In the genomic region with DNA sequence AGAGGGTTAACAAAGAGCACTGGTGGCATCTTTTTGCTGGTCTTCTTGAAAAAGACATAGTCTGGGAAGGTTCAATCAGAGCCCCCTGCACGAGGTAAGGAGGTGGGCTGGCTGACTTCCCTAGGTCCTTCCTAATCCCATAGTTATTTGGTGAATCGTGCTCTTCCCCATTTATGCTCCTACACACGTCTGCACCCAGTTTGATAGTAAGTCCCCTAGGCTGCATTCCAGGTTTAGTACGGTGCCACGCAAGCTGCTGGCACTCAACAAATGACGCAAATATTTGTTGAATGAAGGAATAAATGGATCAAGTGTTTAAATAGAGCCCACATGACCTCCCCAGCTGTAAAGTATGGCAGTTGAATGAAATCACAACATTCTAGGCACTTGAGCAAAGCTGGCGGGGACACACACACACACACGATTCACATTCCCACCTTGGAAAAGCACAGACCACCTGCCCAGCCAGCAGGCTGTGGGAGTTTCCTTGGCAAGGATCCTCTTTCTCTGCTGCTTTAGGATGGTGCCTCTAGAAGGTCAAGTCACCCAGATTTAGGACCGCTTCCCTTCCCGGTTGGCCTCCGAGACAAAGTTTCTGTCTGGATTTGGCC, we compare ENCODE assay signal across 11 cellular contexts. TPM values are rescaled to one million over a fixed set of nuclear protein-coding genes. Genes with fewer than 3 reads are reported as not detected.
A peak's percentile ranks its signal among the peaks of the same experiment; 100 is the strongest.
DNase-seq lines count a peak whose midpoint lies in the region; ATAC-seq and TF ChIP-seq lines count a peak whose summit lies in the region.
"Had no signal": no experiment of that assay in that cellular context is flagged by ENCODE, and none has a peak within 500 bp of the region (broad histone marks: within the 10 kb centered on the region; RNA-seq: fewer than 3 reads in every experiment).

No MANE protein-coding gene starts in this region.

- in situ Hi-C loops in GM23248 (cut with MboI) (loop anchor here (10.0 kb wide), 1 partner anchor 136 kb away; no protein-coding TSS in a partner anchor), Panc1 (cut with HindIII; ENCODE audit: low pct_unique_long_range_greater_than_20kb, low sequenced_read_pairs) (no loop called here)

- no peak for TF ChIP-seq EP300 in sigmoid colon (IDR thresholded peaks at IDR 0.05)

- H3K27ac ChIP-seq in GM23248 (no peak overlapping the region), Panc1 (ENCODE audit: low read length) (no peak overlapping the region), sigmoid colon (no peak overlapping the region)
- H3K27ac ChIP-seq: gastroesophageal sphincter had no signal

- TF ChIP-seq POLR2A in sigmoid colon (IDR thresholded peaks at IDR 0.05) = no peak

- POLR2A ChIA-PET in Panc1 (lab: Charles Lee) = no interaction called here

- H3K9me3 ChIP-seq in GM23248 (ENCODE audit: low read depth) = no peaks in the 10 kb centered on the region
- no peaks in the 10 kb centered on the region for H3K9me3 ChIP-seq in Panc1 (ENCODE audit: control insufficient read depth, insufficient read depth, low read depth, low read length)
- no peaks in the 10 kb centered on the region for H3K9me3 ChIP-seq in sigmoid colon
- H3K9me3 ChIP-seq: gastroesophageal sphincter had no signal

- TF ChIP-seq CTCF in Panc1 (IDR thresholded peaks at IDR 0.05) = no peak
- TF ChIP-seq CTCF in sigmoid colon (IDR thresholded peaks at IDR 0.05) = no peak

- H3K4me3 ChIP-seq in GM23248 = peak overlapping the region; percentile 76
- peak overlapping the region; percentile 28 to 43 for H3K4me3 ChIP-seq in Panc1 (ENCODE audit: low read depth in 2 of 2, low read length in 2 of 2)
- peak overlapping the region; percentile 16 to 52 (median 44) for H3K4me3 ChIP-seq in sigmoid colon

- CTCF ChIA-PET in Panc1 (lab: Charles Lee) = no interaction called here

- H2AFZ ChIP-seq in GM23248 = peak overlapping the region; percentile 80

- BruUV-seq in Panc1 (replicated peaks; lab: Mats Ljungman, UMichigan) = no TSS peak

- no peaks in the 10 kb centered on the region for H3K9me2 ChIP-seq in GM23248 (ENCODE audit: insufficient read depth)

- WGBS in GM23248 (ENCODE audit: low coverage in 1 of 2, low lambda C conversion rate in 2 of 2, missing lambda C conversion rate in 2 of 2), 2 experiments = 11 to 12% methylated on average over 10 to 11 of the region's 11 CpGs
- WGBS in sigmoid colon, 2 donors = 10 to 36% methylated on average over 11 of the region's 11 CpGs

- no peaks in the 10 kb centered on the region for H4K20me1 ChIP-seq in GM23248 (ENCODE audit: insufficient read depth)

- H3K79me2 ChIP-seq in GM23248 (ENCODE audit: insufficient read depth) = no peaks in the 10 kb centered on the region

- H3K4me2 ChIP-seq in GM23248 (ENCODE audit: unreplicated experiment) = peak overlapping the region; percentile 81

- intact Hi-C loops in Panc1 (cut with micrococcal nuclease; ENCODE audit: unreplicated experiment) (no loop called here), sigmoid colon (cut with DNase I) (no loop called here)

- peaks cover 5% of the 10 kb centered on the region; the same call in 1 of the 2 replicates for H3K4me1 ChIP-seq in GM23248 (ENCODE audit: insufficient read depth)
- no peaks in the 10 kb centered on the region for H3K4me1 ChIP-seq in Panc1 (ENCODE audit: control insufficient read depth, insufficient read depth, low read length)
- peaks cover 0 to 22% (median 18%) of the 10 kb centered on the region in 4 donors for H3K4me1 ChIP-seq in sigmoid colon

- H3F3A ChIP-seq in GM23248 (ENCODE audit: insufficient read depth) = no peaks in the 10 kb centered on the region

- H3K27me3 ChIP-seq in GM23248 (replicated peaks; ENCODE audit: insufficient read depth) (peaks cover 22% of the 10 kb centered on the region), Panc1 (ENCODE audit: control insufficient read depth, insufficient read depth, low read length) (peaks cover 6% of the 10 kb centered on the region), sigmoid colon (peaks cover 0 to 33% (median 14%) of the 10 kb centered on the region in 3 donors)

- DNase-seq in GM23248 (peak; percentile 67), Panc1 (ENCODE audit: low read depth, low spot score) (no peak), foreskin melanocyte (peak; percentile 66), sigmoid colon (no peak), NCI-H82 (lab: John Stamatoyannopoulos, UW) (no peak), RKO (ENCODE audit: low spot score) (no peak)
- DNase-seq in stimulated activated CD4-positive, alpha-beta T cell treated with anti-CD3 and anti-CD28 coated beads, Interleukin-4, amount 100 ng/mL, for 24 hours = no peak
- no peak for DNase-seq in activated CD4-positive, alpha-beta T cell treated with anti-CD3 and anti-CD28 coated beads for 1 hour
- DNase-seq: activated B cell treated with CpG ODN at 0.5 μM for 24 hours had no signal

- 0 out of 2 replicates have a peak, but pooled peaks have one; percentile 34 for ATAC-seq in Panc1
- ATAC-seq: gastroesophageal sphincter had no signal

- peak overlapping the region; percentile 22; the same call in 1 of the 2 replicates for H3K9ac ChIP-seq in GM23248

- H3K36me3 ChIP-seq in GM23248 (ENCODE audit: low read depth) = no peaks in the 10 kb centered on the region
- no peaks in the 10 kb centered on the region for H3K36me3 ChIP-seq in Panc1 (ENCODE audit: control insufficient read depth, insufficient read depth, low read length)
- H3K36me3 ChIP-seq in sigmoid colon = no peaks in the 10 kb centered on the region
- H3K36me3 ChIP-seq: gastroesophageal sphincter had no signal

RNA-seq across cellular contexts. Expression of gene FAM184B, which starts 0.9 kb away (rescaled TPM):
- total RNA-seq in GM23248 (2014; rRNA removed; shearing (Covaris generic)) = not detected in 2 replicates
- polyA plus RNA-seq in GM23248 (2016; fragmentation: Nextera tagmentation; extraction: Ambion mirVana) (0.04 and 0.06 TPM in 2 replicates), sigmoid colon (under 1 TPM; under 0.01 to 0.23 (median 0.23) TPM)
- total RNA-seq in Panc1 (2021; ENCODE audit: unreplicated experiment) (0.03 TPM), sigmoid colon (not detected)
- polyA plus RNA-seq in Panc1 (2012; ENCODE audit: insufficient read length) = not detected
- polyA plus RNA-seq: IgD-negative memory B cell had no signal

RNA-seq across cellular contexts. Expression of gene DCAF16, which starts 30.0 kb away (rescaled TPM):
- total RNA-seq in GM23248 (2014; rRNA removed; shearing (Covaris generic)) = 22.1 and 24.4 TPM in 2 replicates
- polyA plus RNA-seq in GM23248 (2016; fragmentation: Nextera tagmentation; extraction: Ambion mirVana) = 11.2 and 11.8 TPM in 2 replicates
- 28.6 TPM for total RNA-seq in Panc1 (2021; ENCODE audit: unreplicated experiment)
- 8.8 TPM for polyA plus RNA-seq in Panc1 (2012; ENCODE audit: insufficient read length)
- 10 to 100 TPM; 23.2 to 31.5 (median 25.9) TPM for total RNA-seq in sigmoid colon
- 10 to 100 TPM in 1 of 3 donors, 1 to 10 TPM in 2; 5.8 to 14.0 (median 8.4) TPM for polyA plus RNA-seq in sigmoid colon

RNA-seq across cellular contexts. Expression of gene NCAPG, which starts 30.2 kb away (rescaled TPM):
- total RNA-seq in GM23248 (2014; rRNA removed; shearing (Covaris generic)) = 15.6 and 18.5 TPM in 2 replicates
- polyA plus RNA-seq in GM23248 (2016; fragmentation: Nextera tagmentation; extraction: Ambion mirVana) (13.1 and 14.0 TPM in 2 replicates), sigmoid colon (1 to 10 TPM in 2 of 3 donors, under 1 TPM in 1; under 0.01 to 8.2 (median 2.5) TPM)
- total RNA-seq in Panc1 (2021; ENCODE audit: unreplicated experiment) (31.0 TPM), sigmoid colon (under 1 TPM; under 0.01 to 0.68 (median 0.47) TPM)
- polyA plus RNA-seq in Panc1 (2012; ENCODE audit: insufficient read length) = 7.0 TPM

Comparison
In these comparisons a context has a peak if more than half of its experiments do, and no peak if none do; other contexts are left out.
1. DNase-seq: peak in GM23248 (single experiment) and foreskin melanocyte (single experiment); none in Panc1 (single experiment), sigmoid colon (single experiment), NCI-H82 (single experiment), RKO (single experiment), stimulated activated CD4-positive, alpha-beta T cell treated with anti-CD3 and anti-CD28 coated beads, Interleukin-4, amount 100 ng/mL, for 24 hours (single experiment) and activated CD4-positive, alpha-beta T cell treated with anti-CD3 and anti-CD28 coated beads for 1 hour (single experiment).
2. Peak in every context shown above with its lines, with median percentiles within 50 percentile points of each other: H3K4me3 ChIP-seq.